ENCODE assay signal across 8 cellular contexts in the genomic region with DNA sequence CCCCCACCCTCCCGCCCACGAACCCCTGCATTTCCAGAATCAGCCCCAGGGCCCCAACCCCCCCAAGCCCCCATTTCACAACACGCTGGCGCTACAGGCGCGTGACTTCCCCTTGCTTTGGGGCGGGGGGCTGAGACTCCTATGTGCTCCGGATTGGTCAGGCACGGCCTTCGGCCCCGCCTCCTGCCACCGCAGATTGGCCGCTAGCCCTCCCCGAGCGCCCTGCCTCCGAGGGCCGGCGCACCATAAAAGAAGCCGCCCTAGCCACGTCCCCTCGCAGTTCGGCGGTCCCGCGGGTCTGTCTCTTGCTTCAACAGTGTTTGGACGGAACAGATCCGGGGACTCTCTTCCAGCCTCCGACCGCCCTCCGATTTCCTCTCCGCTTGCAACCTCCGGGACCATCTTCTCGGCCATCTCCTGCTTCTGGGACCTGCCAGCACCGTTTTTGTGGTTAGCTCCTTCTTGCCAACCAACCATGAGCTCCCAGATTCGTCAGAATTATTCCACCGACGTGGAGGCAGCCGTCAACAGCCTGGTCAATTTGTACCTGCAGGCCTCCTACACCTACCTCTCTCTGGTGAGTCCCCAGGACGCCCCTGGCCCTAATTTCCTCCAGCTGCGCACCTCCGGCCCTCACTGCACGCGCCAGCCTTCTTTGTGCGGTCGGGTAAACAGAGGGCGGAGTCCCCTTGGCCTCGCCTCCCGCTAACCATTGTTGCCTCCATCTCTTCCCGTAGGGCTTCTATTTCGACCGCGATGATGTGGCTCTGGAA. TPM values are rescaled to one million over a fixed set of nuclear protein-coding genes. Genes with fewer than 3 reads are reported as not detected.
DNase-seq lines count a peak whose midpoint lies in the region; ATAC-seq and TF ChIP-seq lines count a peak whose summit lies in the region.

A gene (plus strand): TSS at position 277 of the 773 bp plus-strand sequence. CDS start 199 bp downstream, at position 476.

- H4K20me1 ChIP-seq in DOHH2 (ENCODE audit: control insufficient read depth, insufficient read depth, low read depth, low read length) (no peaks in the 10 kb centered on the region), GM23338 (replicated peaks; ENCODE audit: insufficient read depth) (peaks cover 6% of the 10 kb centered on the region)

- H3K36me3 ChIP-seq in DOHH2 (ENCODE audit: control insufficient read depth, low read length) (peaks cover 51% of the 10 kb centered on the region), GM23338 (ENCODE audit: insufficient read depth) (peaks cover 13% of the 10 kb centered on the region), RWPE2 (ENCODE audit: low read depth) (peaks cover 35% of the 10 kb centered on the region)

- peaks cover 62% of the 10 kb centered on the region for H3K27me3 Mint-ChIP-seq in GM23338 (ENCODE audit: insufficient read depth, low read depth, poor library complexity)
- no peaks in the 10 kb centered on the region for H3K27me3 Mint-ChIP-seq in activated T-helper 17 cell treated with anti-CD3 and anti-CD28 coated beads, Interleukin-2, amount 50 U/mL, for 72 hours
- no peaks in the 10 kb centered on the region for H3K27me3 Mint-ChIP-seq in naive thymus-derived CD8-positive, alpha-beta T cell
- no peaks in the 10 kb centered on the region for H3K27me3 Mint-ChIP-seq in stimulated activated naive B cell treated with anti-CD40 and anti-IgM and Interleukin-4, amounts not matched to agents 10 μg/mL and 1 μg/mL and 100 μg/mL, for 72 hours

- peaks cover 16% of the 10 kb centered on the region for H3K9me3 Mint-ChIP-seq in GM23338
- no peaks in the 10 kb centered on the region for H3K9me3 Mint-ChIP-seq in activated T-helper 17 cell treated with anti-CD3 and anti-CD28 coated beads, Interleukin-2, amount 50 U/mL, for 72 hours
- no peaks in the 10 kb centered on the region for H3K9me3 Mint-ChIP-seq in naive thymus-derived CD8-positive, alpha-beta T cell
- peaks cover 0 to 5% of the 10 kb centered on the region in 2 donors for H3K9me3 Mint-ChIP-seq in stimulated activated naive B cell treated with anti-CD40 and anti-IgM and Interleukin-4, amounts not matched to agents 10 μg/mL and 1 μg/mL and 100 μg/mL, for 72 hours

- H3K4me3 ChIP-seq in DOHH2 (ENCODE audit: low read length) (peak within 1 kb of the TSS; percentile 98), GM23338 (peak within 1 kb of the TSS; percentile 100), LNCaP clone FGC (ENCODE audit: low read depth, low read length) (peak within 1 kb of the TSS; percentile 71), RWPE2 (ENCODE audit: severe bottlenecking) (peak within 1 kb of the TSS; percentile 63)

- H3K36me3 Mint-ChIP-seq in GM23338 (ENCODE audit: low read depth) = peaks cover 57% of the 10 kb centered on the region
- H3K36me3 Mint-ChIP-seq in activated T-helper 17 cell treated with anti-CD3 and anti-CD28 coated beads, Interleukin-2, amount 50 U/mL, for 72 hours (ENCODE audit: low read depth) = peaks cover 83% of the 10 kb centered on the region
- peaks cover 0 to 36% (median 11%) of the 10 kb centered on the region in 3 donors for H3K36me3 Mint-ChIP-seq in naive thymus-derived CD8-positive, alpha-beta T cell
- peaks cover 53 to 67% of the 10 kb centered on the region in 2 donors for H3K36me3 Mint-ChIP-seq in stimulated activated naive B cell treated with anti-CD40 and anti-IgM and Interleukin-4, amounts not matched to agents 10 μg/mL and 1 μg/mL and 100 μg/mL, for 72 hours

- POLR2A ChIA-PET in naive thymus-derived CD8-positive, alpha-beta T cell (lab: Charles Lee) = interaction anchor here (0.6 to 5.3 kb wide), 18 partner anchors 9 to 1061 kb away, joined by 3 to 53 read pairs (median 6); a partner anchor contains a TSS

- DNase-seq in GM23338 (ENCODE audit: low spot score) (peak; percentile 96), LNCaP clone FGC (ENCODE audit: low read depth) (peak; percentile 61), RWPE2 (ENCODE audit: low spot score) (peak; percentile 93), fibroblast of gingiva (ENCODE audit: low read depth) (peak; percentile 98)
- DNase-seq in naive thymus-derived CD8-positive, alpha-beta T cell = peak; percentile 78 to 95 (median 87)
- peak; percentile 93 for DNase-seq in stimulated activated naive B cell treated with anti-CD40 and anti-IgM and Interleukin-4, amounts not matched to agents 10 μg/mL and 1 μg/mL and 100 μg/mL, for 72 hours

- peaks cover 30% of the 10 kb centered on the region for H3K79me2 ChIP-seq in DOHH2 (ENCODE audit: control insufficient read depth, low read length)
- peaks cover 24% of the 10 kb centered on the region for H3K79me2 ChIP-seq in GM23338 (replicated peaks; ENCODE audit: insufficient read depth)

- H3K27me3 ChIP-seq in DOHH2 (ENCODE audit: control insufficient read depth, low read length) (no peaks in the 10 kb centered on the region), GM23338 (ENCODE audit: insufficient read depth) (no peaks in the 10 kb centered on the region), RWPE2 (ENCODE audit: insufficient read depth, poor library complexity, severe bottlenecking) (no peaks in the 10 kb centered on the region)

- TF ChIP-seq CTCF in DOHH2 (IDR thresholded peaks at IDR 0.05; ENCODE audit: low read depth, low read length, poor library complexity, severe bottlenecking) (no peak), GM23338 (conservative IDR thresholded peaks at IDR 0.05; ENCODE audit: low read depth in 2 of 2) (no peak), LNCaP clone FGC (IDR thresholded peaks at IDR 0.05; ENCODE audit: control insufficient read depth, extremely low read depth, insufficient read depth) (no peak), RWPE2 (IDR thresholded peaks at IDR 0.05; ENCODE audit: poor library complexity, severe bottlenecking) (no peak)

- peak within 1 kb of the TSS; percentile 77 for H3K27ac ChIP-seq in DOHH2 (ENCODE audit: low read depth, low read length)
- H3K27ac ChIP-seq in GM23338 (ENCODE audit: low read depth) = peak within 1 kb of the TSS; percentile 99
- H3K27ac ChIP-seq in RWPE2 (ENCODE audit: poor library complexity, severe bottlenecking) = peak within 1 kb of the TSS; percentile 91

- H3K4me1 ChIP-seq in DOHH2 (ENCODE audit: control insufficient read depth, low read length) = peaks cover 69% of the 10 kb centered on the region
- H3K4me1 ChIP-seq in GM23338 (ENCODE audit: insufficient read depth) = peaks cover 18% of the 10 kb centered on the region
- H3K4me1 ChIP-seq in RWPE2 (ENCODE audit: insufficient read depth, poor library complexity, severe bottlenecking) = peaks cover 16% of the 10 kb centered on the region

- peak; percentile 64 for ATAC-seq in GM23338
- peak; percentile 74 for ATAC-seq in RWPE2 (ENCODE audit: low read depth)
- peak; percentile 81 for ATAC-seq in activated T-helper 17 cell treated with anti-CD3 and anti-CD28 coated beads, Interleukin-2, amount 50 U/mL, for 72 hours (replicated peaks)
- ATAC-seq in naive thymus-derived CD8-positive, alpha-beta T cell = peak; percentile 76 to 77
- ATAC-seq in stimulated activated naive B cell treated with anti-CD40 and anti-IgM and Interleukin-4, amounts not matched to agents 10 μg/mL and 1 μg/mL and 100 μg/mL, for 72 hours (replicated peaks) = peak; percentile 74 to 75

- peak within 1 kb of the TSS; percentile 95 for H3K4me3 Mint-ChIP-seq in GM23338
- H3K4me3 Mint-ChIP-seq in activated T-helper 17 cell treated with anti-CD3 and anti-CD28 coated beads, Interleukin-2, amount 50 U/mL, for 72 hours = peak within 1 kb of the TSS; percentile 100
- peak within 1 kb of the TSS; percentile 94 to 100 (median 99) for H3K4me3 Mint-ChIP-seq in naive thymus-derived CD8-positive, alpha-beta T cell
- H3K4me3 Mint-ChIP-seq in stimulated activated naive B cell treated with anti-CD40 and anti-IgM and Interleukin-4, amounts not matched to agents 10 μg/mL and 1 μg/mL and 100 μg/mL, for 72 hours = peak within 1 kb of the TSS; percentile 99

- H3K9me3 ChIP-seq in DOHH2 (ENCODE audit: control insufficient read depth, insufficient read depth, low read length) (no peaks in the 10 kb centered on the region), RWPE2 (ENCODE audit: severe bottlenecking) (no peaks in the 10 kb centered on the region)

- no peak within 1 kb of the TSS for H2AFZ ChIP-seq in GM23338

- H3K9me2 ChIP-seq in DOHH2 (replicated peaks; ENCODE audit: control insufficient read depth, low read length) (no peaks in the 10 kb centered on the region), GM23338 (ENCODE audit: insufficient read depth) (no peaks in the 10 kb centered on the region)

- H3K4me2 ChIP-seq in DOHH2 (ENCODE audit: low read length) (peak within 1 kb of the TSS; percentile 89), GM23338 (peak within 1 kb of the TSS; percentile 99)

- peak within 1 kb of the TSS; percentile 97 for H3K27ac Mint-ChIP-seq in GM23338
- peak within 1 kb of the TSS; percentile 100 for H3K27ac Mint-ChIP-seq in activated T-helper 17 cell treated with anti-CD3 and anti-CD28 coated beads, Interleukin-2, amount 50 U/mL, for 72 hours
- H3K27ac Mint-ChIP-seq in naive thymus-derived CD8-positive, alpha-beta T cell = peak within 1 kb of the TSS; percentile 96 to 99 (median 98)
- H3K27ac Mint-ChIP-seq in stimulated activated naive B cell treated with anti-CD40 and anti-IgM and Interleukin-4, amounts not matched to agents 10 μg/mL and 1 μg/mL and 100 μg/mL, for 72 hours = peak within 1 kb of the TSS; percentile 99

- peaks cover 13% of the 10 kb centered on the region for H3F3A ChIP-seq in DOHH2 (ENCODE audit: control insufficient read depth, insufficient read depth)
- H3F3A ChIP-seq in GM23338 (replicated peaks; ENCODE audit: low read depth) = peaks cover 59% of the 10 kb centered on the region

- peaks cover 38% of the 10 kb centered on the region for H3K4me1 Mint-ChIP-seq in GM23338
- peaks cover 31% of the 10 kb centered on the region for H3K4me1 Mint-ChIP-seq in activated T-helper 17 cell treated with anti-CD3 and anti-CD28 coated beads, Interleukin-2, amount 50 U/mL, for 72 hours
- peaks cover 32 to 69% (median 65%) of the 10 kb centered on the region in 4 donors for H3K4me1 Mint-ChIP-seq in naive thymus-derived CD8-positive, alpha-beta T cell
- peaks cover 55 to 83% of the 10 kb centered on the region in 2 donors for H3K4me1 Mint-ChIP-seq in stimulated activated naive B cell treated with anti-CD40 and anti-IgM and Interleukin-4, amounts not matched to agents 10 μg/mL and 1 μg/mL and 100 μg/mL, for 72 hours

TF ChIP-seq in GM23338, 12 proteins besides CTCF, POLR2A, EP300 and RAD21 (continues in another document):
- no peak for TF ChIP-seq STAT1 (IDR thresholded peaks at IDR 0.05; ENCODE audit: unreplicated experiment)
- no peak for TF ChIP-seq NANOG (IDR thresholded peaks at IDR 0.05; ENCODE audit: borderline replicate concordance)
- no peak for TF ChIP-seq EZH2 (IDR thresholded peaks at IDR 0.05; ENCODE audit: low read depth, unreplicated experiment)
- no peak for TF ChIP-seq JUNB (IDR thresholded peaks at IDR 0.05; ENCODE audit: unreplicated experiment)
- no peak for TF ChIP-seq EZH2phosphoT487 (IDR thresholded peaks at IDR 0.05; ENCODE audit: unreplicated experiment)

RNA-seq across cellular contexts. Expression of the gene that starts here (rescaled TPM):
- total RNA-seq in GM23338 (2014; rRNA removed; shearing (Covaris generic)) = 1,625 and 2,064 TPM in 2 replicates
- polyA plus RNA-seq in GM23338 (2016; fragmentation: Nextera tagmentation; extraction: Ambion mirVana) = 5,278 and 5,436 TPM in 2 replicates
- 1,000 to 10,000 TPM; 1,320 to 1,710 TPM for total RNA-seq in activated T-helper 17 cell treated with anti-CD3 and anti-CD28 coated beads, Interleukin-2, amount 50 U/mL, for 72 hours
- 1,000 to 10,000 TPM; 1,370 to 1,435 TPM for total RNA-seq in naive thymus-derived CD8-positive, alpha-beta T cell
- 1,000 to 10,000 TPM; 4,833 to 4,899 (median 4,886) TPM for polyA plus RNA-seq in naive thymus-derived CD8-positive, alpha-beta T cell

Comparison
In these comparisons a context has a peak if more than half of its experiments do, and no peak if none do; other contexts are left out.
1. Peak in every context shown above with its lines: DNase-seq, ATAC-seq, H3K4me3 ChIP-seq and H3K27ac ChIP-seq.